1 cellular context compared by ENCODE assay signal in genomic region chr2:172693529-172694185, GRCh38.
TF ChIP-seq lines count a peak whose summit lies in the region.

No MANE protein-coding gene starts in this region.

TF ChIP-seq in A549, 52 proteins besides CTCF, POLR2A, EP300 and RAD21 (continued from another document):
- no peak for TF ChIP-seq REST (IDR thresholded peaks at IDR 0.05)
- no peak for TF ChIP-seq USF2 (IDR thresholded peaks at IDR 0.05)
- TF ChIP-seq JUN (IDR thresholded peaks at IDR 0.05) = no peak
- no peak for TF ChIP-seq BHLHE40 (IDR thresholded peaks at IDR 0.05; ENCODE audit: low read depth, low read length)
- TF ChIP-seq NFE2L2 (conservative IDR thresholded peaks at IDR 0.05; ENCODE audit: low read length) = no peak
- TF ChIP-seq FOSL2 (IDR thresholded peaks at IDR 0.05) = no peak
- no peak for TF ChIP-seq FOSL2 (CRISPR knock-in tag; IDR thresholded peaks at IDR 0.05)
TF ChIP-seq in A549: peak in this region for 0.
